ENCODE assay signal across 15 cellular contexts in the genomic region with DNA sequence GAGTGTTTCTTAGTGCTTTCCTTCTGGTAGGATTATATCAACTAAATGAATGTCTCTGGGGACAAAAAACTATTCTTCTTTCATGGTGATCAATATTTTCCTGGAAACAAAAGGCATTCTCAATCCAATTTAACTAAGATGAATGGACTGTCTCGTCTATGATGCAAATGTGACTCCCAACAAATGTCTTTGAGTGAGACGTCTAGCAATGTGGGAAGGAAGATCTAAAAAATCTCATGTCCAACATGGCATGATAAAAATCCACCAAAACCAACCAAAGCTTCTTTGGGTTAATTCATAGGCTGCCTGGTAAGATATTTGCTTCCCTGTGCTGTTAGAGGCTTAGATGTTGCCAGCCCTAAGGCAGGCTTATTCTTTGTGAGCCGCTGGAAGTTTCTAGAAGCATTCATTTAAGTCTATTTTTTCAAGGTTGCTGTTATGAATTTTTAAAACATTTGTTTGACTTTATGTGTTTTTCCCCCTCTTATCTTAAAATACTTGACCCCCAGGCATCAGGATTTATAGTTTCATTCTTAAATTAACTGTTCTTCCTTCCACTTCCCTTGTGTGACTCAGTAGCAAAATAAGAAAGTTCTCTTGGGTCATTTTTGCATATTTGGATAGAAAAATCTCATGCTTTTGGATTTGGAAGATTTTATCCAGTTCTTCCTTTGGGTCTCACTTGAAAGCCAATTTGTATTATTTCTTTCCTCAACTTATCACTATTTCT.
"Had no signal": no experiment of that assay in that cellular context is flagged by ENCODE, and none has a peak within 500 bp of the region (broad histone marks: within the 10 kb centered on the region; RNA-seq: fewer than 3 reads in every experiment).

No MANE protein-coding gene starts in this region.

- H3K27me3 ChIP-seq: neural progenitor cell had no signal

- H3K27ac Mint-ChIP-seq: activated CD8-positive, alpha-beta T cell treated with anti-CD3 and anti-CD28 coated beads for 36 hours; activated naive CD8-positive, alpha-beta T cell treated with anti-CD3 and anti-CD28 coated beads, Interleukin-2, amount 10 ng/mL, durations not matched to agents 7 days and 5 days; neural progenitor cell had no signal

- H3K4me1 Mint-ChIP-seq: activated naive CD8-positive, alpha-beta T cell treated with anti-CD3 and anti-CD28 coated beads, Interleukin-2, amount 10 ng/mL, durations not matched to agents 7 days and 5 days; neural progenitor cell had no signal

- H3K4me3 ChIP-seq: coronary artery, neural progenitor cell, SK-N-MC had no signal

- H3K36me3 Mint-ChIP-seq: activated naive CD8-positive, alpha-beta T cell treated with anti-CD3 and anti-CD28 coated beads, Interleukin-2, amount 10 ng/mL, durations not matched to agents 7 days and 5 days had no signal

- DNase-seq: activated CD4-positive, alpha-beta T cell treated with anti-CD3 and anti-CD28 coated beads for 4 hours; activated CD8-positive, alpha-beta memory T cell treated with anti-CD3 and anti-CD28 coated beads, Interleukin-2, amount 50 U/mL, for 4 hours; activated CD8-positive, alpha-beta T cell treated with anti-CD3 and anti-CD28 coated beads for 36 hours; activated naive CD8-positive, alpha-beta T cell treated with anti-CD3 and anti-CD28 coated beads, Interleukin-2, amount 10 ng/mL, durations not matched to agents 7 days and 5 days; aorta; caudate nucleus; effector CD8-positive, alpha-beta T cell; mesendoderm; stimulated activated CD4-positive, alpha-beta T cell treated with anti-CD3 and anti-CD28 coated beads, Interleukin-2, amount 100 ng/mL, for 24 hours; stimulated activated naive CD4-positive, alpha-beta T cell; T-helper 1 cell had no signal

- H3K4me3 Mint-ChIP-seq: activated CD8-positive, alpha-beta T cell treated with anti-CD3 and anti-CD28 coated beads for 36 hours; activated naive CD8-positive, alpha-beta T cell treated with anti-CD3 and anti-CD28 coated beads, Interleukin-2, amount 10 ng/mL, durations not matched to agents 7 days and 5 days; neural progenitor cell had no signal

- H3K27ac ChIP-seq: epithelial cell of prostate, neural progenitor cell, SK-N-MC had no signal

- H3K36me3 ChIP-seq: neural progenitor cell had no signal

- H3K9me3 Mint-ChIP-seq: activated CD8-positive, alpha-beta T cell treated with anti-CD3 and anti-CD28 coated beads for 36 hours; activated naive CD8-positive, alpha-beta T cell treated with anti-CD3 and anti-CD28 coated beads, Interleukin-2, amount 10 ng/mL, durations not matched to agents 7 days and 5 days; neural progenitor cell had no signal
